ENCODE assay signal across 9 cellular contexts in the genomic region with DNA sequence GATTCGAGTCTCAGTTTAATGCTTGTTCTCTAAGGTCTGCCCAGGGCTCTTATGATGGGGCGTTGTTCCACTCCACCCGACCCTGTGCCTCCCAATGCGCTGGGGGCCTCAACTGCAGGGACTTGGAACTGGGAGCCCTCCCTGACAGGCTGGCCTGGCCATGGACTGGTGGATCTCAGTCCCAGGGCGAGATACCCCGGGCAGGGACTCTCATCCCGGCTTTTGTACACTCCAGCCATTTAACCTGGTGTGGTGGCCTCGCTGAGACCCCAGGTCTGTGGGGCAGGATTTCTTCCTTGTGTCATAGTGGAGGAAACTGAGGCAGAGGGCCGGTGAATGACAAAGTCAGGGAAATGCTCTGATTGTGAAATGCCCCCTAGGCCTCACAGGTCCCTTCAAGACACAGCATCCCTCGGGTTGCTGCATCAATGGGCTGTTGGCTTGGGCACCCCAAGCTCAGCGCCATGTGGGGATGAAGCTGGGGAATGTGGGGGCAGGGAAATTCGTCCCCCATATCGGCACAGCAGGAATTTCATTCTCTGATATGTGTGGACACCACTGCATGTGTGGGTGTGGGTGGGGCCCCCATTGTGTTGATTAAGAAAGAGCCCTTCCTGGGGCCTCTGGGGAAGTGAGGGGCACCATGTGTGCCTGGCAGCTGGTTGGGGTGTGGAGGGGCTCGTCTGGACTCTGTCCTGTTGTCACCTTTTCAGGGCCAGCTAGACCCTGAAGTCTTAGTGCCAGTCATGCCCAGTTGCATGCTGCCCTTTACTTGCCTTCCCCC. TPM values are rescaled to one million over a fixed set of nuclear protein-coding genes. Genes with fewer than 3 reads are reported as not detected.
DNase-seq lines count a peak whose midpoint lies in the region; ATAC-seq and TF ChIP-seq lines count a peak whose summit lies in the region.
"Had no signal": no experiment of that assay in that cellular context is flagged by ENCODE, and none has a peak within 500 bp of the region (broad histone marks: within the 10 kb centered on the region; RNA-seq: fewer than 3 reads in every experiment).

No MANE protein-coding gene starts in this region.

- H3K27me3 Mint-ChIP-seq in activated naive CD4-positive, alpha-beta T cell treated with anti-CD3 and anti-CD28 coated beads, Interleukin-2, amount 50 U/mL, for 24 hours, result no peaks in the 10 kb centered on the region
- H3K27me3 Mint-ChIP-seq in activated naive CD8-positive, alpha-beta T cell treated with anti-CD3 and anti-CD28 coated beads, Interleukin-2, amount 50 U/mL, for 24 hours, result peaks cover 2% of the 10 kb centered on the region
- peaks cover 0 to 14% (median 7%) of the 10 kb centered on the region in 3 donors for H3K27me3 Mint-ChIP-seq in naive B cell
- no peaks in the 10 kb centered on the region for H3K27me3 Mint-ChIP-seq in type B pancreatic cell

- H3K4me1 Mint-ChIP-seq in activated naive CD4-positive, alpha-beta T cell treated with anti-CD3 and anti-CD28 coated beads, Interleukin-2, amount 50 U/mL, for 24 hours, result peaks cover 6% of the 10 kb centered on the region
- peaks cover 5% of the 10 kb centered on the region for H3K4me1 Mint-ChIP-seq in activated naive CD8-positive, alpha-beta T cell treated with anti-CD3 and anti-CD28 coated beads, Interleukin-2, amount 50 U/mL, for 24 hours
- H3K4me1 Mint-ChIP-seq in naive B cell (peaks cover 4 to 14% (median 9%) of the 10 kb centered on the region in 3 donors), type B pancreatic cell (ENCODE audit: unreplicated experiment) (peaks cover 4% of the 10 kb centered on the region)

- no peaks in the 10 kb centered on the region for H3K36me3 Mint-ChIP-seq in activated naive CD4-positive, alpha-beta T cell treated with anti-CD3 and anti-CD28 coated beads, Interleukin-2, amount 50 U/mL, for 24 hours
- H3K36me3 Mint-ChIP-seq in activated naive CD8-positive, alpha-beta T cell treated with anti-CD3 and anti-CD28 coated beads, Interleukin-2, amount 50 U/mL, for 24 hours (ENCODE audit: low read depth), result no peaks in the 10 kb centered on the region
- H3K36me3 Mint-ChIP-seq in naive B cell (no peaks in the 10 kb centered on the region), type B pancreatic cell (no peaks in the 10 kb centered on the region)

- H3K4me3 Mint-ChIP-seq in activated naive CD4-positive, alpha-beta T cell treated with anti-CD3 and anti-CD28 coated beads, Interleukin-2, amount 50 U/mL, for 24 hours, result peak overlapping the region; percentile 68
- no peak overlapping the region for H3K4me3 Mint-ChIP-seq in activated naive CD8-positive, alpha-beta T cell treated with anti-CD3 and anti-CD28 coated beads, Interleukin-2, amount 50 U/mL, for 24 hours
- peak overlapping the region in 7 of 8 donors; percentile 62 to 87 (median 72) for H3K4me3 Mint-ChIP-seq in naive B cell
- peak overlapping the region; percentile 81 for H3K4me3 Mint-ChIP-seq in type B pancreatic cell

- ATAC-seq in activated naive CD8-positive, alpha-beta T cell treated with anti-CD3 and anti-CD28 coated beads, Interleukin-2, amount 50 U/mL, for 24 hours, result no peak
- ATAC-seq in naive B cell (ENCODE audit: low read depth in 2 of 2) (no peak), GM21390 (IDR thresholded peaks at IDR 0.05; ENCODE audit: unreplicated experiment) (no peak)

- H3K27ac Mint-ChIP-seq in activated naive CD4-positive, alpha-beta T cell treated with anti-CD3 and anti-CD28 coated beads, Interleukin-2, amount 50 U/mL, for 24 hours, result peak overlapping the region; percentile 91
- H3K27ac Mint-ChIP-seq in activated naive CD8-positive, alpha-beta T cell treated with anti-CD3 and anti-CD28 coated beads, Interleukin-2, amount 50 U/mL, for 24 hours, result peak overlapping the region; percentile 42
- H3K27ac Mint-ChIP-seq in naive B cell (peak overlapping the region in 1 of 6 donors; percentile 91), type B pancreatic cell (peak overlapping the region; percentile 23)

- no peak for TF ChIP-seq CTCF in type B pancreatic cell (conservative IDR thresholded peaks at IDR 0.05)

- no peak for DNase-seq in activated naive CD4-positive, alpha-beta T cell treated with Interleukin-2 at 50 U/mL for 16 hours
- DNase-seq in activated naive CD8-positive, alpha-beta T cell treated with anti-CD3 and anti-CD28 coated beads, Interleukin-2, amount 50 U/mL, for 24 hours, result no peak
- DNase-seq in naive B cell, result no peak
- DNase-seq in type B pancreatic cell (ENCODE audit: extremely low spot score, unreplicated experiment), result no peak
- DNase-seq in COLO668 (lab: John Stamatoyannopoulos, UW; ENCODE audit: unreplicated experiment), result no peak
- no peak for DNase-seq in NCI-H345 (lab: John Stamatoyannopoulos, UW)
- DNase-seq: cerebellar nuclear complex had no signal

- H3K9me3 Mint-ChIP-seq in activated naive CD4-positive, alpha-beta T cell treated with anti-CD3 and anti-CD28 coated beads, Interleukin-2, amount 50 U/mL, for 24 hours, result no peaks in the 10 kb centered on the region
- H3K9me3 Mint-ChIP-seq in activated naive CD8-positive, alpha-beta T cell treated with anti-CD3 and anti-CD28 coated beads, Interleukin-2, amount 50 U/mL, for 24 hours, result no peaks in the 10 kb centered on the region
- H3K9me3 Mint-ChIP-seq in naive B cell, result no peaks in the 10 kb centered on the region
- no peaks in the 10 kb centered on the region for H3K9me3 Mint-ChIP-seq in type B pancreatic cell

RNA-seq across cellular contexts. Expression of a gene that starts 19.9 kb away (rescaled TPM):
- polyA plus RNA-seq in naive B cell (ENCODE audit: low read depth in 6 of 6), result 10 to 100 TPM in 5 of 6 donors, 1 to 10 TPM in 1; 6.5 to 19.5 (median 14.4) TPM
- 10.7 and 21.7 TPM in 2 replicates for total RNA-seq in type B pancreatic cell (ENCODE audit: low replicate concordance)
